In genomic region chrX:150898343-150899190, GRCh38 we compare ENCODE assay signal across 8 cellular contexts. TPM values are rescaled to one million over a fixed set of nuclear protein-coding genes. Genes with fewer than 3 reads are reported as not detected.
DNase-seq lines count a peak whose midpoint lies in the region; ATAC-seq and TF ChIP-seq lines count a peak whose summit lies in the region.

Gene CD99L2 (minus strand): TSS chrX:150898668. CDS start chrX:150898588, 80 bp downstream.

- peak within 1 kb of the TSS; percentile 24 for H3K4ac ChIP-seq in H9 (ENCODE audit: low read depth, low read length)

- H4K20me1 ChIP-seq in H9 (ENCODE audit: control insufficient read depth, insufficient read depth, insufficient read length), result no peaks in the 10 kb centered on the region

- peak within 1 kb of the TSS; percentile 63 for H3K4me3 ChIP-seq in MG63
- H3K4me3 ChIP-seq in SJCRH30, result peak within 1 kb of the TSS; percentile 80
- H3K4me3 ChIP-seq in fibroblast of villous mesenchyme (ENCODE audit: low read depth, low read length), result peak within 1 kb of the TSS; percentile 72

- H3K36me3 ChIP-seq in ES-I3 (ENCODE audit: insufficient read depth, low read length), result no peaks in the 10 kb centered on the region
- no peaks in the 10 kb centered on the region for H3K36me3 ChIP-seq in MG63
- no peaks in the 10 kb centered on the region for H3K36me3 ChIP-seq in SJCRH30

- H3K9ac ChIP-seq in ES-I3 (ENCODE audit: low read depth, low read length), result peak within 1 kb of the TSS; percentile 81
- peak within 1 kb of the TSS; percentile 88 for H3K9ac ChIP-seq in H9 (ENCODE audit: extremely low read depth, insufficient read length, low read length)

- H3K27me3 Mint-ChIP-seq in H9 (ENCODE audit: low read depth) (peaks cover 5% of the 10 kb centered on the region), neural crest cell (ENCODE audit: low read depth) (peaks cover 6% of the 10 kb centered on the region)
- H3K27me3 Mint-ChIP-seq in stimulated activated naive CD8-positive, alpha-beta T cell treated with anti-CD3 and anti-CD28 coated beads, Interleukin-15, amount 100 ng/mL, for 72 hours, result peaks cover 7% of the 10 kb centered on the region

- H3K4me3 Mint-ChIP-seq in H9 (peak within 1 kb of the TSS; percentile 71 to 84), neural crest cell (peak within 1 kb of the TSS; percentile 96)
- H3K4me3 Mint-ChIP-seq in stimulated activated naive CD8-positive, alpha-beta T cell treated with anti-CD3 and anti-CD28 coated beads, Interleukin-15, amount 100 ng/mL, for 72 hours, result peak within 1 kb of the TSS; percentile 84 to 88

- no peak within 1 kb of the TSS for H2AK5ac ChIP-seq in H9 (ENCODE audit: insufficient read length, low read length)

- H3K9me3 ChIP-seq in ES-I3 (ENCODE audit: control insufficient read depth, insufficient read depth, low read length), result no peaks in the 10 kb centered on the region
- no peaks in the 10 kb centered on the region for H3K9me3 ChIP-seq in H9 (ENCODE audit: control insufficient read depth, low read depth, low read length)
- no peaks in the 10 kb centered on the region for H3K9me3 ChIP-seq in MG63
- no peaks in the 10 kb centered on the region for H3K9me3 ChIP-seq in SJCRH30 (replicated peaks)

- H3K9me3 Mint-ChIP-seq in H9 (peaks cover 48 to 56% of the 10 kb centered on the region in 2 experiments), neural crest cell (peaks cover 4% of the 10 kb centered on the region)
- no peaks in the 10 kb centered on the region for H3K9me3 Mint-ChIP-seq in stimulated activated naive CD8-positive, alpha-beta T cell treated with anti-CD3 and anti-CD28 coated beads, Interleukin-15, amount 100 ng/mL, for 72 hours

- WGBS in H9 (ENCODE audit: extremely low coverage, insufficient read length, low lambda C conversion rate), result no CpG with 5 or more reads among the region's 95 CpGs

- no peak within 1 kb of the TSS for H4K8ac ChIP-seq in H9 (replicated peaks; ENCODE audit: insufficient read length, low read depth, low read length)

- H3K36me3 Mint-ChIP-seq in H9 (ENCODE audit: insufficient read depth in 1 of 3, low read depth in 3 of 3), result peaks cover 8 to 17% (median 16%) of the 10 kb centered on the region in 3 experiments
- no peaks in the 10 kb centered on the region for H3K36me3 Mint-ChIP-seq in neural crest cell (ENCODE audit: low read depth)

- no peak within 1 kb of the TSS for H3K56ac ChIP-seq in H9 (ENCODE audit: insufficient read length, low read depth, low read length)

- peak within 1 kb of the TSS; percentile 38 for H3K4me2 ChIP-seq in H9 (ENCODE audit: insufficient read depth, insufficient read length, low read length)

- H3K27me3 ChIP-seq in H9 (ENCODE audit: insufficient read depth, low read length) (no peaks in the 10 kb centered on the region; the same call in 1 of the 2 replicates), MG63 (no peaks in the 10 kb centered on the region), SJCRH30 (no peaks in the 10 kb centered on the region)

- no peak within 1 kb of the TSS for H2BK5ac ChIP-seq in H9 (ENCODE audit: insufficient read length, low read length)

- H3K18ac ChIP-seq in H9 (ENCODE audit: insufficient read length, low read depth, low read length), result peak within 1 kb of the TSS; percentile 68

- H3K4me1 ChIP-seq in ES-I3 (ENCODE audit: insufficient read depth, low read length), result peaks cover 27% of the 10 kb centered on the region; the same call in 1 of the 2 replicates
- H3K4me1 ChIP-seq in H9 (ENCODE audit: insufficient read depth, low read length), result peaks cover 8% of the 10 kb centered on the region; the same call in 1 of the 2 replicates
- H3K4me1 ChIP-seq in SJCRH30, result no peaks in the 10 kb centered on the region

- H3K27ac ChIP-seq in H9 (ENCODE audit: insufficient read length, low read depth, low read length) (no peak within 1 kb of the TSS), SJCRH30 (peak within 1 kb of the TSS; percentile 70)

- H2BK20ac ChIP-seq in H9 (ENCODE audit: low read depth, low read length, poor library complexity, severe bottlenecking), result no peak within 1 kb of the TSS

- no peak within 1 kb of the TSS for H3K23ac ChIP-seq in H9 (ENCODE audit: insufficient read length, low read depth, low read length)

- peaks cover 7% of the 10 kb centered on the region; the same call in 1 of the 2 replicates for H3K79me2 ChIP-seq in H9 (ENCODE audit: insufficient read depth, low read length)

- TF ChIP-seq CTCF in H9 (conservative IDR thresholded peaks at IDR 0.05), result no peak
- TF ChIP-seq CTCF in fibroblast of villous mesenchyme (IDR thresholded peaks at IDR 0.05; ENCODE audit: insufficient read depth, low read depth, low read length), result no peak
- TF ChIP-seq CTCF in neural crest cell (conservative IDR thresholded peaks at IDR 0.05), result no peak

- no peak within 1 kb of the TSS for H3T11ph ChIP-seq in H9 (ENCODE audit: low read length)

- H3K27ac Mint-ChIP-seq in H9 (peak within 1 kb of the TSS; percentile 70 to 96 (median 95); a peak in 5 of 7 replicates), neural crest cell (ENCODE audit: unreplicated experiment) (peak within 1 kb of the TSS; percentile 96)
- peak within 1 kb of the TSS; percentile 27 to 81 for H3K27ac Mint-ChIP-seq in stimulated activated naive CD8-positive, alpha-beta T cell treated with anti-CD3 and anti-CD28 coated beads, Interleukin-15, amount 100 ng/mL, for 72 hours

- no peak within 1 kb of the TSS for H4K5ac ChIP-seq in H9 (ENCODE audit: insufficient read length, low read depth, low read length)

- H2BK120ac ChIP-seq in H9 (ENCODE audit: low read depth, low read length, poor library complexity, severe bottlenecking), result no peak within 1 kb of the TSS

- H4K91ac ChIP-seq in H9 (ENCODE audit: insufficient read length, low read depth, low read length), result peak within 1 kb of the TSS; percentile 28

- peaks cover 29 to 38% of the 10 kb centered on the region in 2 experiments for H3K4me1 Mint-ChIP-seq in H9
- peaks cover 7% of the 10 kb centered on the region for H3K4me1 Mint-ChIP-seq in neural crest cell
- H3K4me1 Mint-ChIP-seq in stimulated activated naive CD8-positive, alpha-beta T cell treated with anti-CD3 and anti-CD28 coated beads, Interleukin-15, amount 100 ng/mL, for 72 hours, result peaks cover 11% of the 10 kb centered on the region

- H3K79me1 ChIP-seq in H9 (ENCODE audit: insufficient read depth, low read depth, low read length, poor library complexity, severe bottlenecking), result peaks cover 3% of the 10 kb centered on the region

- H2BK12ac ChIP-seq in H9 (ENCODE audit: insufficient read length, low read depth, low read length), result peak within 1 kb of the TSS; percentile 65

- peaks cover 21% of the 10 kb centered on the region for H3K23me2 ChIP-seq in H9 (ENCODE audit: insufficient read length, low read depth, low read length, poor library complexity, severe bottlenecking)

- DNase-seq in H9, result peak; percentile 89
- peak; percentile 86 for DNase-seq in MG63
- peak; percentile 84 to 87 for DNase-seq in SJCRH30
- peak; percentile 85 for DNase-seq in activated gamma-delta T cell treated with Interleukin-2 at 50 U/mL for 16 hours
- DNase-seq in fibroblast of villous mesenchyme (ENCODE audit: low read depth), result peak; percentile 84
- peak; percentile 80 for DNase-seq in neural crest cell (ENCODE audit: low read depth, low spot score)
- DNase-seq in stimulated activated naive CD8-positive, alpha-beta T cell treated with anti-CD3 and anti-CD28 coated beads, Interleukin-15, amount 100 ng/mL, for 72 hours, result peak; percentile 84 to 87

- no peak within 1 kb of the TSS for H2AFZ ChIP-seq in H9 (ENCODE audit: low read length)

- peak within 1 kb of the TSS; percentile 82 for H3K14ac ChIP-seq in H9 (ENCODE audit: insufficient read depth, low read length)

- H2BK15ac ChIP-seq in H9 (ENCODE audit: low read depth, low read length), result no peak within 1 kb of the TSS

- ATAC-seq in stimulated activated naive CD8-positive, alpha-beta T cell treated with anti-CD3 and anti-CD28 coated beads, Interleukin-15, amount 100 ng/mL, for 72 hours, result peak; percentile 96

RNA-seq across cellular contexts. Expression of gene CD99L2, which starts in this region (rescaled TPM):
- total RNA-seq in H9 (2021) (7.2 and 7.3 TPM in 2 replicates), fibroblast of villous mesenchyme (45.7 and 47.9 TPM in 2 replicates), neural crest cell (38.2 and 40.1 TPM in 2 replicates)
- total RNA-seq in MG63 (2014; rRNA removed; shearing (Covaris generic); ENCODE audit: low replicate concordance), result 39.1 and 54.7 TPM in 2 replicates
- 5.7 and 7.2 TPM in 2 replicates for total RNA-seq in SJCRH30 (2014; rRNA removed; shearing (Covaris generic))
